ENCODE assay signal across 15 cellular contexts in the genomic region with DNA sequence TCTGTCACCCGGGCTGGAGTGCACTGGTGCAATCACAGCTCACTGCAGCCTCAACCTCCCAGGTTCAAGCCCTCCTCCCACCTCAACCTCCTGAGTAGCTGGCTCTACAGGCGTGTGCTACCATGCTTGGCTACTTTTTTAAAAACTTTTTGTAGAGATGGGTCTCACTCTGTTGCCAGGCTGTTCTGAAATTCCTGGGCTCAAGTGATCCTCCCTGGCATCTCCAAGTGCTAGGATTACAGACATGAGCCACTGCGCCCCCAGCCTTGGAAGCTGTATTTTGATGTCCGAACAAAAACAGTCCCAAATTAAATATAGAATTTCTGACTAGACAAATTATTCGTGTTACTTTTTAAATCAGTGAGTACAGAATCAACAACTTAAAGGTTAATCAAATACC.
DNase-seq lines count a peak whose midpoint lies in the region; ATAC-seq, FAIRE-seq and TF ChIP-seq lines count a peak whose summit lies in the region.
"Had no signal": no experiment of that assay in that cellular context is flagged by ENCODE, and none has a peak within 500 bp of the region (broad histone marks: within the 10 kb centered on the region; RNA-seq: fewer than 3 reads in every experiment).

No MANE protein-coding gene starts in this region.

- H2AFZ ChIP-seq in astrocyte (ENCODE audit: low read depth, low read length) = no peak overlapping the region

- DNase-seq in CD14-positive monocyte (ENCODE audit: low spot score) (no peak), astrocyte (ENCODE audit: low read depth) (no peak), uterus (no peak), nephron progenitor cell (no peak), AG08396 (ENCODE audit: low spot score) (no peak)
- DNase-seq: ACHN; CD8-positive, alpha-beta T cell; COR-L47; HCEC 1CT; HFFc6 had no signal

- H3K36me3 Mint-ChIP-seq in CD14-positive monocyte = peaks cover 12 to 35% of the 10 kb centered on the region in 2 donors
- H3K36me3 Mint-ChIP-seq in astrocyte (ENCODE audit: low read depth, unreplicated experiment) = peaks cover 2% of the 10 kb centered on the region
- H3K36me3 Mint-ChIP-seq in nephron progenitor cell (ENCODE audit: low read depth) = peaks cover 28% of the 10 kb centered on the region

- no peak overlapping the region for H3K4me3 Mint-ChIP-seq in CD14-positive monocyte
- peak overlapping the region; percentile 14 for H3K4me3 Mint-ChIP-seq in astrocyte (ENCODE audit: unreplicated experiment)
- no peak overlapping the region for H3K4me3 Mint-ChIP-seq in nephron progenitor cell
- H3K4me3 Mint-ChIP-seq: B cell; CD8-positive, alpha-beta T cell; HFFc6 had no signal

- H3K4me1 ChIP-seq in astrocyte (ENCODE audit: insufficient read depth, low read length) (no peaks in the 10 kb centered on the region), neutrophil (ENCODE audit: control insufficient read depth in 1 of 2, insufficient read depth in 1 of 2, low read depth in 1 of 2, low read length in 1 of 2) (peaks cover 57 to 60% of the 10 kb centered on the region in 2 experiments), uterus (peaks cover 0 to 10% of the 10 kb centered on the region in 2 donors)

- ATAC-seq in HG02642 (IDR thresholded peaks at IDR 0.05; ENCODE audit: poor library complexity, unreplicated experiment) = no peak
- ATAC-seq: CD8-positive, alpha-beta T cell had no signal

- H3K4me1 Mint-ChIP-seq in CD14-positive monocyte (peaks cover 47% of the 10 kb centered on the region), astrocyte (ENCODE audit: low read depth, unreplicated experiment) (peaks cover 11% of the 10 kb centered on the region), nephron progenitor cell (peaks cover 77% of the 10 kb centered on the region)

- H3K9ac ChIP-seq in astrocyte (ENCODE audit: low read length) = no peak overlapping the region

- H3K27me3 Mint-ChIP-seq in CD14-positive monocyte (ENCODE audit: low read depth in 3 of 3) (peaks cover 0 to 2% (median 0%) of the 10 kb centered on the region in 3 donors), astrocyte (ENCODE audit: low read depth, unreplicated experiment) (no peaks in the 10 kb centered on the region), nephron progenitor cell (ENCODE audit: low read depth, poor library complexity) (peaks cover 3% of the 10 kb centered on the region)
- H3K27me3 Mint-ChIP-seq: B cell had no signal

- intact Hi-C loops in CD14-positive monocyte (cut with micrococcal nuclease) (loop anchor here (2.0 to 5.0 kb wide), 4 partner anchors 85 to 311 kb away; no protein-coding TSS in a partner anchor), uterus (cut with DNase I; ENCODE audit: low total_unique reads) (loop anchor here (5.0 kb wide), 1 partner anchor 310 kb away; no protein-coding TSS in a partner anchor)

- H3K27me3 ChIP-seq in astrocyte (ENCODE audit: insufficient read depth, low read length) = no peaks in the 10 kb centered on the region
- H3K27me3 ChIP-seq in neutrophil = no peaks in the 10 kb centered on the region
- no peaks in the 10 kb centered on the region for H3K27me3 ChIP-seq in uterus

- peak overlapping the region in 6 of 7 donors; percentile 56 to 82 (median 74) for H3K27ac Mint-ChIP-seq in CD14-positive monocyte
- H3K27ac Mint-ChIP-seq in astrocyte (ENCODE audit: unreplicated experiment) = no peak overlapping the region
- H3K27ac Mint-ChIP-seq in nephron progenitor cell = no peak overlapping the region
- H3K27ac Mint-ChIP-seq: B cell; CD8-positive, alpha-beta T cell; HFFc6 had no signal

- peaks cover 78% of the 10 kb centered on the region for H4K20me1 ChIP-seq in astrocyte (ENCODE audit: insufficient read depth, low read length)

- H3K9me3 ChIP-seq in astrocyte (ENCODE audit: insufficient read depth, low read depth, low read length) (no peaks in the 10 kb centered on the region), neutrophil (no peaks in the 10 kb centered on the region), uterus (no peaks in the 10 kb centered on the region)

- no peak for TF ChIP-seq POLR2A in uterus (IDR thresholded peaks at IDR 0.05)

- H3K27ac ChIP-seq in astrocyte (ENCODE audit: low read depth, low read length) (no peak overlapping the region), neutrophil (peak overlapping the region; percentile 30), uterus (peak overlapping the region; percentile 80 to 85)
- H3K27ac ChIP-seq: C4-2B, HL-60 had no signal

- H3K4me3 ChIP-seq in astrocyte (ENCODE audit: insufficient read depth, low read depth, low read length) (no peak overlapping the region), neutrophil (ENCODE audit: low read depth in 1 of 2, low read length in 1 of 2) (no peak overlapping the region), uterus (no peak overlapping the region)

- no peak for TF ChIP-seq CTCF in CD14-positive monocyte (IDR thresholded peaks at IDR 0.05)
- TF ChIP-seq CTCF in astrocyte (IDR thresholded peaks at IDR 0.05; ENCODE audit: insufficient read depth, low read depth, low read length) = no peak
- TF ChIP-seq CTCF in neutrophil (IDR thresholded peaks at IDR 0.05) = no peak
- no peak for TF ChIP-seq CTCF in uterus (IDR thresholded peaks at IDR 0.05)
- no peak for TF ChIP-seq CTCF in nephron progenitor cell (IDR thresholded peaks at IDR 0.05)

- H3K9me3 Mint-ChIP-seq in CD14-positive monocyte = no peaks in the 10 kb centered on the region
- H3K9me3 Mint-ChIP-seq in astrocyte (ENCODE audit: unreplicated experiment) = no peaks in the 10 kb centered on the region
- H3K9me3 Mint-ChIP-seq in nephron progenitor cell = no peaks in the 10 kb centered on the region
- H3K9me3 Mint-ChIP-seq: CD8-positive, alpha-beta T cell; HFFc6 had no signal

- no peak for FAIRE-seq in astrocyte (lab: Jason Lieb, UNC)

- no peak overlapping the region for H3K4me2 ChIP-seq in astrocyte (ENCODE audit: low read length)

- peaks cover 37% of the 10 kb centered on the region for H3K79me2 ChIP-seq in astrocyte (ENCODE audit: insufficient read depth, low read length)

- no peaks in the 10 kb centered on the region for H3K36me3 ChIP-seq in astrocyte (ENCODE audit: insufficient read depth, low read length)
- peaks cover 25% of the 10 kb centered on the region for H3K36me3 ChIP-seq in neutrophil
- H3K36me3 ChIP-seq in uterus = no peaks in the 10 kb centered on the region

Comparison
In these comparisons a context has a peak if more than half of its experiments do, and no peak if none do; other contexts are left out.
1. H3K27ac Mint-ChIP-seq: peak in CD14-positive monocyte (6 of 7); none in astrocyte (single experiment) and nephron progenitor cell (single experiment).